1 cellular context compared by ENCODE assay signal in the genomic region with DNA sequence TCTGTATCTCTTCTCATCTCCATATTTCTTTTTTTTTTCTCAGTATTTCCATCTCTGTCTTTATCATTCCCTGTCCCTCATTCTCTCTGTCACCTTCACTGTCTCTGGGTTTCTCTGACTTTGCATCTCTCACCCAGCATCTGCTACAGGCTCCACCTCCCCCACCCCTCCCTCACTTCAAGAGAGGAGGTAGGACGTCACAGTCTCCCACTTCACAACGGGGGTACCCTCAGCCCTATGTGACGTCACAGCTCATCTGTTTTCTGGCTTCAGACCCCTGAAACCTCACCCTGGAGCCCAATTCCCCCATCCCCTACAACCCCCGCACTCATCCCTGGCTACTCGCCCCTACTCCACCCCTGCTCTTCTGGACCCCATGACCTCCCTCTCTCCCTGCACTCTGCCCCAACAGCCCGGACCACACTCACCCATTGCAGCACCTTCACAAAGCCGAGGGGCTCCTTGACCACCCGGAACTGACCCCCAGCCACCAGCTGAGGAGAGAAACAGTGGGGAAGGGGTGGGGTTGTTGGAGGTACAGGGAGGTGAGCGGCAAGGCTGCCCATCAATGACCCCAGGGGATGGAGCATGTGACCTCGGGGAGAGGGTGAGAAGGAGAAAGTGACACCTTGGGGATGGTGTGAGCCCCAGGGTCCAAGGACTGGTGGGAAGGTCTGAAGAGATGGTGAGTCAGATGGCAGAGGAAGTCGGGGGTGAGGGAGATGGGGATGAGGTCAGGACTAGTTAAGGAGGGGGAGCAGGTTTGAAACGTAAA.
A peak's percentile ranks its signal among the peaks of the same experiment; 100 is the strongest.
TF ChIP-seq lines count a peak whose summit lies in the region.

No MANE protein-coding gene starts in this region.

TF ChIP-seq in HepG2, 621 proteins besides CTCF, POLR2A, EP300 and RAD21:
- TF ChIP-seq CREB1 (IDR thresholded peaks at IDR 0.05) (peak; percentile 94), CREB1 (CRISPR knock-in tag; IDR thresholded peaks at IDR 0.05) (no peak), EEA1 (CRISPR knock-in tag; IDR thresholded peaks at IDR 0.05; ENCODE audit: borderline replicate concordance) (no peak), SRY (CRISPR knock-in tag; IDR thresholded peaks at IDR 0.05) (no peak)
